Comparison of ENCODE assay signal across 17 cellular contexts in the genomic region with DNA sequence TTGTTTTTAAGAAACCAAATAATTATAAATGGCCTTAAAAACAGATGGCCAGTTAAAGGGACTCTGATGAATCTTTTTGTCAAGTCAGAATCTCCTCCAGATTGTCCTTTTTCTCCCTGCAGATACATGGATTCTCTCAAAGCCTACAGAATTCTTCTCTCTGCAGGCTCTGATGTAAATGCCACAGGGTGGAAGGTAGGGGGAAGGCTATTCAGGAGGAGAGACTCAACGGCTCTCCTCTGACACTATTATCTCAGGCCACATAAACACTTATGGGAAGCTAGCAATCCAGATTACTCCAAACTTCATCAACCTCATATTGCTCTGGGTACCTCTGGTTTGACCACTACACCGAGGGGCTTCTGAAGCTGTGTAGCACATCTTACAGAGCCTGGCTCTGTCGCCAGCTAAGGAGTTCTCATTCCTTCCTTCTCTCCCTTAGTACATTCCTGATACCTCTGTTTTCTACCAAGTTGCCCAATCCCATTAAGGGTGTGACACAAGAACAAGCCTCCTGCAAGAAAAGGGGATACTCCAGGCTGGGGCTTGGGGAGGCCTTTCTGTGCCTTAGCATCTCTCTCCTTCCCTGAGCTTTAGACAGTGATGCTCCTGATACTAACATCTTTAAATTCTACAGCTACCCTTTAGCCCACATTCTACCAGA. TPM values are rescaled to one million over a fixed set of nuclear protein-coding genes. Genes with fewer than 3 reads are reported as not detected.
DNase-seq lines count a peak whose midpoint lies in the region; ATAC-seq and TF ChIP-seq lines count a peak whose summit lies in the region.
"Had no signal": no experiment of that assay in that cellular context is flagged by ENCODE, and none has a peak within 500 bp of the region (broad histone marks: within the 10 kb centered on the region; RNA-seq: fewer than 3 reads in every experiment).

No MANE protein-coding gene starts in this region.

- intact Hi-C loops in spleen (cut with DNase I; ENCODE audit: low total_unique reads), result no loop called here

- TF ChIP-seq CTCF in spleen (IDR thresholded peaks at IDR 0.05 in 8 of 11, conservative IDR thresholded peaks at IDR 0.05 in 3 of 11), result no peak

- POLR2A ChIA-PET in activated naive CD8-positive, alpha-beta T cell treated with anti-CD3 and anti-CD28 coated beads, Interleukin-2, amount 10 ng/mL, durations not matched to agents 7 days and 5 days (lab: Charles Lee), result interaction anchor here (0.7 to 9.1 kb wide), 7 partner anchors 12 to 124 kb away, joined by 3 to 134 read pairs (median 4); a partner anchor contains a TSS

- no peak for DNase-seq in activated T-cell treated with anti-CD3 and anti-CD28 coated beads, Interleukin-2, amount 50 U/mL, for 24 hours
- no peak for DNase-seq in activated T-cell treated with anti-CD3 and anti-CD28 coated beads, Interleukin-2, amount 50 U/mL, for 48 hours
- DNase-seq in NAMALWA (ENCODE audit: low spot score) (peak; percentile 21), spleen (no peak), NCI-H526 (lab: John Stamatoyannopoulos, UW) (no peak), NCI-H2081 treated with DMSO at 0.1 percent for 48 hours (lab: John Stamatoyannopoulos, UW) (no peak), midbrain (lab: John Stamatoyannopoulos, UW) (no peak)
- DNase-seq in activated naive CD8-positive, alpha-beta T cell treated with anti-CD3 and anti-CD28 coated beads, Interleukin-2, amount 10 ng/mL, durations not matched to agents 7 days and 5 days, result no peak
- DNase-seq: DMS53; gastrocnemius medialis; NCI-H1048; NCI-H446 treated with DMSO at 0.1 percent for 48 hours; stimulated activated CD4-positive, alpha-beta T cell treated with anti-CD3 and anti-CD28 coated beads, Interleukin-1b, Interleukin-23, amount 100 ng/mL, for 48 hours had no signal

- H3K36me3 ChIP-seq in spleen, result peaks cover 0 to 57% (median 2%) of the 10 kb centered on the region in 6 donors
- H3K36me3 ChIP-seq: gastrocnemius medialis, HAP-1 had no signal

- ATAC-seq in activated naive CD8-positive, alpha-beta T cell treated with anti-CD3 and anti-CD28 coated beads, Interleukin-2, amount 10 ng/mL, durations not matched to agents 7 days and 5 days (ENCODE audit: low read depth), result no peak
- ATAC-seq: gastrocnemius medialis had no signal

- H3K27ac ChIP-seq in spleen, result peak overlapping the region in 5 of 8 donors; percentile 0 to 94 (median 90)
- H3K27ac ChIP-seq: gastrocnemius medialis had no signal

- peak overlapping the region in 2 of 8 donors; percentile 4 to 52 for H3K4me3 ChIP-seq in spleen
- H3K4me3 ChIP-seq: gastrocnemius medialis, HAP-1 had no signal

- no peak for TF ChIP-seq POLR2A in spleen (IDR thresholded peaks at IDR 0.05)

- H3K9me3 Mint-ChIP-seq in activated T-cell treated with anti-CD3 and anti-CD28 coated beads, Interleukin-2, amount 50 U/mL, for 24 hours, result no peaks in the 10 kb centered on the region
- no peaks in the 10 kb centered on the region for H3K9me3 Mint-ChIP-seq in activated naive CD8-positive, alpha-beta T cell treated with anti-CD3 and anti-CD28 coated beads, Interleukin-2, amount 10 ng/mL, durations not matched to agents 7 days and 5 days

- no peaks in the 10 kb centered on the region for H3K9me3 ChIP-seq in spleen
- H3K9me3 ChIP-seq: gastrocnemius medialis, HAP-1 had no signal

- H3K27ac Mint-ChIP-seq in activated T-cell treated with anti-CD3 and anti-CD28 coated beads, Interleukin-2, amount 50 U/mL, for 24 hours, result peak overlapping the region; percentile 98
- peak overlapping the region; percentile 83 for H3K27ac Mint-ChIP-seq in activated naive CD8-positive, alpha-beta T cell treated with anti-CD3 and anti-CD28 coated beads, Interleukin-2, amount 10 ng/mL, durations not matched to agents 7 days and 5 days

- H3K4me1 Mint-ChIP-seq in activated T-cell treated with anti-CD3 and anti-CD28 coated beads, Interleukin-2, amount 50 U/mL, for 24 hours (ENCODE audit: low read depth), result peaks cover 89% of the 10 kb centered on the region
- peaks cover 68% of the 10 kb centered on the region for H3K4me1 Mint-ChIP-seq in activated naive CD8-positive, alpha-beta T cell treated with anti-CD3 and anti-CD28 coated beads, Interleukin-2, amount 10 ng/mL, durations not matched to agents 7 days and 5 days

- H3K27me3 Mint-ChIP-seq in activated T-cell treated with anti-CD3 and anti-CD28 coated beads, Interleukin-2, amount 50 U/mL, for 24 hours, result no peaks in the 10 kb centered on the region
- H3K27me3 Mint-ChIP-seq in activated naive CD8-positive, alpha-beta T cell treated with anti-CD3 and anti-CD28 coated beads, Interleukin-2, amount 10 ng/mL, durations not matched to agents 7 days and 5 days, result no peaks in the 10 kb centered on the region

- peaks cover 77% of the 10 kb centered on the region for H3K36me3 Mint-ChIP-seq in activated T-cell treated with anti-CD3 and anti-CD28 coated beads, Interleukin-2, amount 50 U/mL, for 24 hours (ENCODE audit: low read depth)
- peaks cover 45% of the 10 kb centered on the region for H3K36me3 Mint-ChIP-seq in activated naive CD8-positive, alpha-beta T cell treated with anti-CD3 and anti-CD28 coated beads, Interleukin-2, amount 10 ng/mL, durations not matched to agents 7 days and 5 days

- H3K27me3 ChIP-seq in spleen (replicated peaks in 1 of 7), result no peaks in the 10 kb centered on the region

- peak overlapping the region; percentile 97 for H3K4me3 Mint-ChIP-seq in activated T-cell treated with anti-CD3 and anti-CD28 coated beads, Interleukin-2, amount 50 U/mL, for 24 hours
- H3K4me3 Mint-ChIP-seq in activated naive CD8-positive, alpha-beta T cell treated with anti-CD3 and anti-CD28 coated beads, Interleukin-2, amount 10 ng/mL, durations not matched to agents 7 days and 5 days, result peak overlapping the region; percentile 84

- 38 to 48% (median 42%) methylated on average over 3 of the region's 3 CpGs for WGBS in spleen, 5 donors

- peaks cover 70 to 94% (median 86%) of the 10 kb centered on the region in 6 donors for H3K4me1 ChIP-seq in spleen
- H3K4me1 ChIP-seq: gastrocnemius medialis, HAP-1 had no signal

RNA-seq across cellular contexts. Expression of a gene that starts 14.9 kb away (rescaled TPM):
- 1,000 to 10,000 TPM in 1 of 2 experiments, 100 to 1,000 TPM in 1; 965 to 1,009 TPM for total RNA-seq in activated naive CD8-positive, alpha-beta T cell treated with anti-CD3 and anti-CD28 coated beads, Interleukin-2, amount 10 ng/mL, durations not matched to agents 7 days and 5 days
- total RNA-seq in spleen, result 100 to 1,000 TPM; 488 to 968 (median 620) TPM
- 100 to 1,000 TPM; 155 to 226 (median 206) TPM for polyA plus RNA-seq in spleen
- polyA plus RNA-seq: AG04450 had no signal

RNA-seq across cellular contexts. Expression of a gene that starts 44.6 kb away (rescaled TPM):
- total RNA-seq in activated naive CD8-positive, alpha-beta T cell treated with anti-CD3 and anti-CD28 coated beads, Interleukin-2, amount 10 ng/mL, durations not matched to agents 7 days and 5 days, result 1 to 10 TPM; 1.5 to 1.6 TPM
- total RNA-seq in spleen, result 1 to 10 TPM in 1 of 7 donors, under 1 TPM in 6; 0.32 to 1.3 (median 0.69) TPM
- under 1 TPM; 0.04 to 0.11 (median 0.10) TPM for polyA plus RNA-seq in spleen
- total RNA-seq: astrocyte, gastrocnemius medialis, pulmonary artery endothelial cell had no signal
- polyA plus RNA-seq: AG04450 had no signal
